17 cellular contexts compared by ENCODE assay signal in genomic region chr14:87000071-87000470, GRCh38.
DNase-seq lines count a peak whose midpoint lies in the region; ATAC-seq and TF ChIP-seq lines count a peak whose summit lies in the region.
"Had no signal": no experiment of that assay in that cellular context is flagged by ENCODE, and none has a peak within 500 bp of the region (broad histone marks: within the 10 kb centered on the region; RNA-seq: fewer than 3 reads in every experiment).

No MANE protein-coding gene starts in this region.

- peak overlapping the region; percentile 34 to 99 (median 97) for H3K27ac Mint-ChIP-seq in nephron
- H3K27ac Mint-ChIP-seq: B cell; CD4-positive, CD25-positive, alpha-beta regulatory T cell had no signal

- H3K4me2 ChIP-seq in Karpas-422 (ENCODE audit: low read depth, low read length, poor library complexity, severe bottlenecking): no peak overlapping the region

- H3K27me3 ChIP-seq in Karpas-422 (ENCODE audit: low read length) (no peaks in the 10 kb centered on the region), aorta (ENCODE audit: control insufficient read depth in 1 of 2, insufficient read depth in 2 of 2, low read length in 1 of 2) (no peaks in the 10 kb centered on the region)

- no peak for TF ChIP-seq CTCF in nephron (IDR thresholded peaks at IDR 0.05; ENCODE audit: unreplicated experiment in 3 of 3)

- no peaks in the 10 kb centered on the region for H3K9me2 ChIP-seq in Karpas-422 (replicated peaks; ENCODE audit: insufficient read depth, low read length)

- H3K4me1 Mint-ChIP-seq in nephron: peaks cover 37% of the 10 kb centered on the region
- H3K4me1 Mint-ChIP-seq: B cell; CD4-positive, CD25-positive, alpha-beta regulatory T cell had no signal

- no peak overlapping the region for H3K9ac ChIP-seq in Karpas-422 (ENCODE audit: low read length)

- H3K27me3 Mint-ChIP-seq in nephron (ENCODE audit: low read depth): no peaks in the 10 kb centered on the region
- H3K27me3 Mint-ChIP-seq: B cell; CD4-positive, CD25-positive, alpha-beta regulatory T cell had no signal

- H3K9me3 ChIP-seq in Karpas-422 (ENCODE audit: low read length) (no peaks in the 10 kb centered on the region), aorta (ENCODE audit: control insufficient read depth, low read length) (no peaks in the 10 kb centered on the region)
- H3K9me3 ChIP-seq: Caco-2 had no signal

- H3K4me3 ChIP-seq in Karpas-422 (ENCODE audit: low read length) (no peak overlapping the region), aorta (ENCODE audit: low read length in 2 of 2) (no peak overlapping the region)

- no peaks in the 10 kb centered on the region for H3K36me3 ChIP-seq in Karpas-422 (ENCODE audit: insufficient read depth, low read length)
- H3K36me3 ChIP-seq in aorta (ENCODE audit: control insufficient read depth in 1 of 2, insufficient read depth in 2 of 2, low read length in 1 of 2): no peaks in the 10 kb centered on the region

- ATAC-seq in HG03045 (IDR thresholded peaks at IDR 0.05; ENCODE audit: unreplicated experiment) (no peak), aorta (ENCODE audit: low FRiP score) (no peak)

- H3K9me3 Mint-ChIP-seq in nephron: no peaks in the 10 kb centered on the region

- 84 to 89% methylated on average over 4 of the region's 4 CpGs for WGBS in aorta, 2 donors

- H3K27ac ChIP-seq in Karpas-422 (ENCODE audit: low read length): no peak overlapping the region
- H3K27ac ChIP-seq in aorta (ENCODE audit: low read depth in 1 of 2, low read length in 2 of 2): no peak overlapping the region

- H4K20me1 ChIP-seq in Karpas-422 (ENCODE audit: insufficient read depth, low read depth, low read length): no peaks in the 10 kb centered on the region

- H3K36me3 Mint-ChIP-seq in nephron (ENCODE audit: low read depth): no peaks in the 10 kb centered on the region
- H3K36me3 Mint-ChIP-seq: CD4-positive, CD25-positive, alpha-beta regulatory T cell had no signal

- DNase-seq in DMS 273 (lab: John Stamatoyannopoulos, UW; ENCODE audit: unreplicated experiment): peak; percentile 72
- DNase-seq in Karpas-422: no peak
- peak; percentile 97 for DNase-seq in NCI-H82 (lab: John Stamatoyannopoulos, UW)
- no peak for DNase-seq in 8988T
- DNase-seq in aorta: no peak
- DNase-seq: Caco-2; CD4-positive, CD25-positive, alpha-beta regulatory T cell; DMS79 treated with DMSO at 0.1 percent for 48 hours; KBM-7; NCI-H1048; NCI-H187; NCI-H510A; NK-92 treated with Interleukin-12 subunit alpha and Interleukin-12 subunit beta, amount 100 ng/mL, for 24 hours; SHP77 had no signal

- no peak overlapping the region for H3K4me3 Mint-ChIP-seq in nephron
- H3K4me3 Mint-ChIP-seq: B cell; CD4-positive, CD25-positive, alpha-beta regulatory T cell had no signal

- H3K4me1 ChIP-seq in Karpas-422 (ENCODE audit: low read length): peaks cover 30% of the 10 kb centered on the region
- no peaks in the 10 kb centered on the region for H3K4me1 ChIP-seq in aorta (ENCODE audit: control insufficient read depth in 1 of 2, insufficient read depth in 2 of 2, low read length in 2 of 2)
- H3K4me1 ChIP-seq: Caco-2 had no signal

- intact Hi-C loops in aorta (cut with DNase I): no loop called here

- no peaks in the 10 kb centered on the region for H3K79me2 ChIP-seq in Karpas-422 (ENCODE audit: low read length)

- H2AFZ ChIP-seq in Karpas-422 (ENCODE audit: low read length): peak overlapping the region; percentile 56; the same call in 1 of the 2 replicates

Comparison
In these comparisons a context has a peak if more than half of its experiments do, and no peak if none do; other contexts are left out.
1. DNase-seq: peak in DMS 273 (single experiment) and NCI-H82 (single experiment); none in Karpas-422 (single experiment), 8988T (single experiment) and aorta (0 of 2).